In the genomic region with DNA sequence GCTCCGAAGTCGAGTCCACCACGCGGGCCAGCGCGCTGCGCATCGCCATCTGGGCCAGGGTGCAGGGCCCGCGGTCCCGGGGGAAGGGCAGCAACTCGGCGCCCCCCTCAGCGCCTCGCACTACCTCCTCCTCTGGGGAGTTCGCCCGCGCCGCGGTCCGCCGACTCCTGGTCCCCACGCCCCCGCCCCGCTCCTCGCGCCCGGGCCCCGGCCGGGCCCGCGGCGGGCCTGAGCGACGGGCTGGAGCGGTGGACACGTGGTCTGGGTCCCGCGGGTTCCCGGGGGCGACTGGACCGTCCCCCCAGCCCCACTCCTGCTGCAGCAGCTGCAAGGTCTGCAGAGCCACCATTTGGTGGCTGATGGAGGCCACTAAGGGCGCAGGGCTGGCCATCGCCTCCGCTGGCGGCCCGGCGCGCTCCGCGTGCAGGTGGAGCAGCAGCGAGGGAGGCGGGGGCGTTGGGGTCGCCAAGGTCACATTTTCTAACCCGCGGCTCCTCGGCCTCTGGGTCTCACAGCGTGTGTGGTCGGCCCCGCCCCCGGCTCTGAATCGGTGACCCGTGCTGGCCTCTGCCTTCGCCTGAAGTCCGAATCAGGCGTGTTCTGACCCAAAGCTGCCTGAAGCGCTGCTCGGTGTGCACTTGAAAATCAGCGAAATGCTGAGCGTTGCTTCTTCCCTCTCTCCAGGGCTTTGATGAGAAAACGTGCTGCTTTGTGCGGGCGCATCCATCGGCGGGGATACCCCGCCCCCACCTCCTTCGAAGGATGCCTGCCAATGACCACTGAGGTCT, we compare ENCODE assay signal across 10 cellular contexts. TPM values are rescaled to one million over a fixed set of nuclear protein-coding genes. Genes with fewer than 3 reads are reported as not detected.
A peak's percentile ranks its signal among the peaks of the same experiment; 100 is the strongest.
DNase-seq lines count a peak whose midpoint lies in the region; ATAC-seq and FAIRE-seq lines count a peak whose summit lies in the region.
"Had no signal": no experiment of that assay in that cellular context is flagged by ENCODE, and none has a peak within 500 bp of the region (broad histone marks: within the 10 kb centered on the region; RNA-seq: fewer than 3 reads in every experiment).

A gene (minus strand): TSS at position 437 of the 788 bp plus-strand sequence. CDS start 46 bp downstream, at position 391.

- peaks cover 16% of the 10 kb centered on the region for H3K4me1 Mint-ChIP-seq in activated T-helper 2 cell treated with anti-CD3 and anti-CD28 coated beads, Interferon-gamma antibody, Interleukin-2, Interleukin-4, amounts not matched to agents 10 μg/mL and 5 μg/mL and 100 μg/mL, durations not matched to agents 14 hours and 24 hours and 36 hours (ENCODE audit: low read depth)

- FAIRE-seq in HTR-8/SVneo (lab: Jason Lieb, UNC): no peak

- H3K36me3 Mint-ChIP-seq in activated T-helper 2 cell treated with anti-CD3 and anti-CD28 coated beads, Interferon-gamma antibody, Interleukin-2, Interleukin-4, amounts not matched to agents 10 μg/mL and 5 μg/mL and 100 μg/mL, durations not matched to agents 14 hours and 24 hours and 36 hours (ENCODE audit: low read depth): peaks cover 3% of the 10 kb centered on the region

- DNase-seq in D341Med (ENCODE audit: low spot score) (peak; percentile 26), astrocyte of the hippocampus (ENCODE audit: low read depth, low spot score) (peak; percentile 21), retina (peak; percentile 86), HTR-8/SVneo (ENCODE audit: insufficient read length, low spot score) (no peak)
- DNase-seq in activated T-helper 2 cell treated with anti-CD3 and anti-CD28 coated beads, Interferon-gamma antibody, Interleukin-2, Interleukin-4, amounts not matched to agents 10 μg/mL and 5 μg/mL and 100 μg/mL, durations not matched to agents 14 hours and 24 hours and 36 hours (ENCODE audit: low spot score): no peak
- DNase-seq: HFFc6 had no signal

- peaks cover 5% of the 10 kb centered on the region for H3K36me3 ChIP-seq in iPS-18a (ENCODE audit: control insufficient read depth, low read depth, low read length)

- peak within 1 kb of the TSS; percentile 50 for H3K9ac ChIP-seq in iPS-18a (ENCODE audit: low read length)

- no peak for ATAC-seq in GM18870 (IDR thresholded peaks at IDR 0.05; ENCODE audit: unreplicated experiment)
- no peak for ATAC-seq in HG03159 (IDR thresholded peaks at IDR 0.05; ENCODE audit: unreplicated experiment)

- no peaks in the 10 kb centered on the region for H3K9me3 ChIP-seq in iPS-18a (ENCODE audit: control insufficient read depth, low read depth, low read length)

- intact Hi-C loops in activated T-helper 2 cell treated with anti-CD3 and anti-CD28 coated beads, Interferon-gamma antibody, Interleukin-2, Interleukin-4, amounts not matched to agents 10 μg/mL and 5 μg/mL and 100 μg/mL, durations not matched to agents 14 hours and 24 hours and 36 hours (cut with micrococcal nuclease): no loop called here

- H3K27ac Mint-ChIP-seq in activated T-helper 2 cell treated with anti-CD3 and anti-CD28 coated beads, Interferon-gamma antibody, Interleukin-2, Interleukin-4, amounts not matched to agents 10 μg/mL and 5 μg/mL and 100 μg/mL, durations not matched to agents 14 hours and 24 hours and 36 hours: no peak within 1 kb of the TSS
- H3K27ac Mint-ChIP-seq: HFFc6 had no signal

- peak within 1 kb of the TSS; percentile 69 for H3K4me3 ChIP-seq in iPS-18a (ENCODE audit: low read length)

- peaks cover 16% of the 10 kb centered on the region for H3K4me1 ChIP-seq in iPS-18a (ENCODE audit: control insufficient read depth, low read depth, low read length)

- no peak within 1 kb of the TSS for H3K4me3 Mint-ChIP-seq in activated T-helper 2 cell treated with anti-CD3 and anti-CD28 coated beads, Interferon-gamma antibody, Interleukin-2, Interleukin-4, amounts not matched to agents 10 μg/mL and 5 μg/mL and 100 μg/mL, durations not matched to agents 14 hours and 24 hours and 36 hours (ENCODE audit: low read depth)
- H3K4me3 Mint-ChIP-seq: HFFc6 had no signal

- H3K27me3 ChIP-seq in iPS-18a (ENCODE audit: control insufficient read depth, insufficient read depth, low read length): peaks cover 31% of the 10 kb centered on the region

- peaks cover 25% of the 10 kb centered on the region for H3K27me3 Mint-ChIP-seq in activated T-helper 2 cell treated with anti-CD3 and anti-CD28 coated beads, Interferon-gamma antibody, Interleukin-2, Interleukin-4, amounts not matched to agents 10 μg/mL and 5 μg/mL and 100 μg/mL, durations not matched to agents 14 hours and 24 hours and 36 hours (ENCODE audit: low read depth)

- no peak within 1 kb of the TSS for H3K27ac ChIP-seq in iPS-18a (ENCODE audit: low read length)
- H3K27ac ChIP-seq: VCaP had no signal

- no peaks in the 10 kb centered on the region for H3K9me3 Mint-ChIP-seq in activated T-helper 2 cell treated with anti-CD3 and anti-CD28 coated beads, Interferon-gamma antibody, Interleukin-2, Interleukin-4, amounts not matched to agents 10 μg/mL and 5 μg/mL and 100 μg/mL, durations not matched to agents 14 hours and 24 hours and 36 hours
- H3K9me3 Mint-ChIP-seq: HFFc6 had no signal

RNA-seq across cellular contexts. Expression of the gene that starts here (rescaled TPM):
- total RNA-seq in activated T-helper 2 cell treated with anti-CD3 and anti-CD28 coated beads, Interferon-gamma antibody, Interleukin-2, Interleukin-4, amounts not matched to agents 10 μg/mL and 5 μg/mL and 100 μg/mL, durations not matched to agents 14 hours and 24 hours and 36 hours: not detected in 2 replicates
- total RNA-seq: HFFc6 had no signal

Comparison
In these comparisons a context has a peak if more than half of its experiments do, and no peak if none do; other contexts are left out.
1. DNase-seq: peak in D341Med (single experiment), astrocyte of the hippocampus (single experiment) and retina (single experiment); none in HTR-8/SVneo (single experiment) and activated T-helper 2 cell treated with anti-CD3 and anti-CD28 coated beads, Interferon-gamma antibody, Interleukin-2, Interleukin-4, amounts not matched to agents 10 μg/mL and 5 μg/mL and 100 μg/mL, durations not matched to agents 14 hours and 24 hours and 36 hours (single experiment).